In genomic region chr11:89420981-89421380, GRCh38 we compare ENCODE assay signal across 15 cellular contexts.
DNase-seq lines count a peak whose midpoint lies in the region; TF ChIP-seq lines count a peak whose summit lies in the region.
"Had no signal": no experiment of that assay in that cellular context is flagged by ENCODE, and none has a peak within 500 bp of the region (broad histone marks: within the 10 kb centered on the region; RNA-seq: fewer than 3 reads in every experiment).

No MANE protein-coding gene starts in this region.

- CTCF ChIA-PET in PC-9 (lab: Charles Lee), result no interaction called here
- CTCF ChIA-PET in CD8-positive, alpha-beta memory T cell (lab: Charles Lee), result no interaction called here

- H3K36me3 ChIP-seq in ascending aorta, result peaks cover 0 to 9% of the 10 kb centered on the region in 2 donors
- H3K36me3 ChIP-seq in PC-9 (ENCODE audit: low read depth), result no peaks in the 10 kb centered on the region
- H3K36me3 ChIP-seq in adrenal gland (replicated peaks in 1 of 2), result no peaks in the 10 kb centered on the region
- H3K36me3 ChIP-seq in CD8-positive, alpha-beta memory T cell (ENCODE audit: insufficient read depth, low read length), result no peaks in the 10 kb centered on the region
- H3K36me3 ChIP-seq: BE2C had no signal

- H3K4me1 Mint-ChIP-seq in mesothelial cell of epicardium, result peaks cover 22% of the 10 kb centered on the region
- no peaks in the 10 kb centered on the region for H3K4me1 Mint-ChIP-seq in CD8-positive, alpha-beta memory T cell
- H3K4me1 Mint-ChIP-seq: CD4-positive, CD25-positive, alpha-beta regulatory T cell had no signal

- no peaks in the 10 kb centered on the region for H3K9me3 ChIP-seq in ascending aorta
- no peaks in the 10 kb centered on the region for H3K9me3 ChIP-seq in PC-9 (ENCODE audit: insufficient read depth, low read depth)
- H3K9me3 ChIP-seq in adrenal gland (replicated peaks in 1 of 3), result no peaks in the 10 kb centered on the region
- H3K9me3 ChIP-seq in CD8-positive, alpha-beta memory T cell (ENCODE audit: low read length), result no peaks in the 10 kb centered on the region
- H3K9me3 ChIP-seq: BE2C had no signal

- peaks cover 1% of the 10 kb centered on the region for H3K36me3 Mint-ChIP-seq in mesothelial cell of epicardium
- no peaks in the 10 kb centered on the region for H3K36me3 Mint-ChIP-seq in CD8-positive, alpha-beta memory T cell
- H3K36me3 Mint-ChIP-seq: CD4-positive, CD25-positive, alpha-beta regulatory T cell had no signal

- H3K9me2 ChIP-seq in PC-9 (ENCODE audit: insufficient read depth), result no peaks in the 10 kb centered on the region; the same call in 1 of the 2 replicates

- TF ChIP-seq POLR2A in adrenal gland (IDR thresholded peaks at IDR 0.05), result no peak

- H3K27me3 ChIP-seq in ascending aorta (no peaks in the 10 kb centered on the region), PC-9 (ENCODE audit: insufficient read depth, low read depth) (no peaks in the 10 kb centered on the region), adrenal gland (no peaks in the 10 kb centered on the region)
- H3K27me3 ChIP-seq in CD8-positive, alpha-beta memory T cell (ENCODE audit: insufficient read depth, low read length, poor library complexity, severe bottlenecking), result no peaks in the 10 kb centered on the region
- H3K27me3 ChIP-seq: BE2C had no signal

- H3K9me3 Mint-ChIP-seq in mesothelial cell of epicardium, result no peaks in the 10 kb centered on the region
- H3K9me3 Mint-ChIP-seq in CD8-positive, alpha-beta memory T cell, result peaks cover 0 to 12% (median 3%) of the 10 kb centered on the region in 5 donors

- POLR2A ChIA-PET in PC-9 (lab: Charles Lee; ENCODE audit: unreplicated experiment), result no interaction called here
- POLR2A ChIA-PET in CD8-positive, alpha-beta memory T cell (lab: Charles Lee), result no interaction called here

- H3K4me1 ChIP-seq in ascending aorta (peaks cover 0 to 10% of the 10 kb centered on the region in 2 donors), PC-9 (replicated peaks; ENCODE audit: insufficient read depth) (no peaks in the 10 kb centered on the region), adrenal gland (replicated peaks in 1 of 2) (no peaks in the 10 kb centered on the region)
- no peaks in the 10 kb centered on the region for H3K4me1 ChIP-seq in CD8-positive, alpha-beta memory T cell (ENCODE audit: insufficient read depth, low read length)
- H3K4me1 ChIP-seq: BE2C, Caco-2 had no signal

- intact Hi-C loops in ascending aorta (cut with DNase I), result no loop called here
- intact Hi-C loops in PC-9 (cut with micrococcal nuclease; ENCODE audit: unreplicated experiment), result no loop called here
- intact Hi-C loops in adrenal gland (cut with DNase I), result no loop called here

- H3K79me2 ChIP-seq in PC-9 (ENCODE audit: low read depth), result no peaks in the 10 kb centered on the region

- H3K4me3 Mint-ChIP-seq in mesothelial cell of epicardium, result no peak overlapping the region
- H3K4me3 Mint-ChIP-seq in CD8-positive, alpha-beta memory T cell, result no peak overlapping the region
- H3K4me3 Mint-ChIP-seq: CD4-positive, CD25-positive, alpha-beta regulatory T cell had no signal

- H2AFZ ChIP-seq in PC-9, result no peak overlapping the region
- H2AFZ ChIP-seq: GM23248 had no signal

- DNase-seq in NCI-H69 (lab: John Stamatoyannopoulos, UW) (peak; percentile 30), ascending aorta (ENCODE audit: low spot score in 2 of 2) (no peak), mesothelial cell of epicardium (ENCODE audit: low spot score in 2 of 2, unreplicated experiment in 2 of 2) (no peak), PC-9 (no peak), NCI-H128 (lab: John Stamatoyannopoulos, UW; ENCODE audit: unreplicated experiment) (no peak), adrenal gland (no peak)
- no peak for DNase-seq in CD8-positive, alpha-beta memory T cell
- DNase-seq: ACHN; BE2C; C1 segment of cervical spinal cord; Caco-2; CD4-positive, CD25-positive, alpha-beta regulatory T cell; GM23248; HCEC 1CT had no signal

- TF ChIP-seq CTCF in ascending aorta (IDR thresholded peaks at IDR 0.05) (no peak), mesothelial cell of epicardium (IDR thresholded peaks at IDR 0.05; ENCODE audit: unreplicated experiment) (no peak), PC-9 (conservative IDR thresholded peaks at IDR 0.05) (no peak), adrenal gland (IDR thresholded peaks at IDR 0.05) (no peak)

- no peak overlapping the region for H3K4me2 ChIP-seq in PC-9

- WGBS in adrenal gland, 4 donors, result 63 to 78% (median 69%) methylated on average over 3 of the region's 3 CpGs

- no peak overlapping the region for H3K4me3 ChIP-seq in ascending aorta
- H3K4me3 ChIP-seq in PC-9, result no peak overlapping the region
- no peak overlapping the region for H3K4me3 ChIP-seq in adrenal gland
- no peak overlapping the region for H3K4me3 ChIP-seq in CD8-positive, alpha-beta memory T cell (ENCODE audit: low read length)
- H3K4me3 ChIP-seq: GM23248 had no signal

- no peaks in the 10 kb centered on the region for H3F3A ChIP-seq in PC-9 (ENCODE audit: insufficient read depth, low read depth)

- H3K27ac ChIP-seq in ascending aorta (peak overlapping the region; percentile 26 to 48), PC-9 (no peak overlapping the region), adrenal gland (no peak overlapping the region)
- no peak overlapping the region for H3K27ac ChIP-seq in CD8-positive, alpha-beta memory T cell (ENCODE audit: low read depth, low read length)
- H3K27ac ChIP-seq: GM23248, HL-60 had no signal

- H4K20me1 ChIP-seq in PC-9 (ENCODE audit: insufficient read depth), result no peaks in the 10 kb centered on the region

- H3K27me3 Mint-ChIP-seq in mesothelial cell of epicardium (ENCODE audit: low read depth), result no peaks in the 10 kb centered on the region
- H3K27me3 Mint-ChIP-seq in CD8-positive, alpha-beta memory T cell, result no peaks in the 10 kb centered on the region
- H3K27me3 Mint-ChIP-seq: CD4-positive, CD25-positive, alpha-beta regulatory T cell had no signal

- peak overlapping the region; percentile 10 for H3K27ac Mint-ChIP-seq in mesothelial cell of epicardium
- H3K27ac Mint-ChIP-seq in CD8-positive, alpha-beta memory T cell, result no peak overlapping the region
- H3K27ac Mint-ChIP-seq: CD4-positive, CD25-positive, alpha-beta regulatory T cell had no signal

- BruUV-seq in PC-9 (replicated peaks; lab: Mats Ljungman, UMichigan), result no TSS peak

Comparison
In these comparisons a context has a peak if more than half of its experiments do, and no peak if none do; other contexts are left out.
1. H3K27ac ChIP-seq: peak in ascending aorta (2 of 2); none in PC-9 (single experiment), adrenal gland (0 of 5) and CD8-positive, alpha-beta memory T cell (single experiment).